Comparison of ENCODE assay signal across 31 cellular contexts in genomic region chr3:187972454-187972853, GRCh38.
"Had no signal": no experiment of that assay in that cellular context is flagged by ENCODE, and none has a peak within 500 bp of the region (broad histone marks: within the 10 kb centered on the region; RNA-seq: fewer than 3 reads in every experiment).

No MANE protein-coding gene starts in this region.

- H3K36me3 ChIP-seq: brain microvascular endothelial cell, SJCRH30, WERI-Rb-1 had no signal

- H3K4me1 ChIP-seq: SJCRH30 had no signal

- DNase-seq: activated CD4-positive, alpha-beta T cell treated with anti-CD3 and anti-CD28 coated beads for 1 hour; activated CD4-positive, alpha-beta T cell treated with anti-CD3 and anti-CD28 coated beads, Interleukin-2, amount 10 ng/mL, durations not matched to agents 24 days and 14 days; activated CD4-positive, alpha-beta T cell treated with anti-CD3 and anti-CD28 coated beads, Interleukin-2, amount 50 U/mL, for 4 hours; activated CD4-positive, CD25-positive, alpha-beta regulatory T cell; activated CD8-positive, alpha-beta T cell treated with anti-CD3 and anti-CD28 coated beads for 36 hours; activated effector memory CD4-positive, alpha-beta T cell treated with anti-CD3 and anti-CD28 coated beads, Interleukin-2, amount 50 U/mL, for 16 hours; activated naive CD4-positive, alpha-beta T cell; activated naive CD4-positive, alpha-beta T cell treated with anti-CD3 and anti-CD28 coated beads, Interleukin-2, amount 50 U/mL, for 16 hours; activated naive CD8-positive, alpha-beta T cell treated with anti-CD3 and anti-CD28 coated beads for 36 hours; activated T-cell treated with anti-CD3 and anti-CD28 coated beads, Interleukin-2, amount 50 U/mL, for 1 hour; activated T-cell treated with anti-CD3 and anti-CD28 coated beads, Interleukin-2, amount 50 U/mL, for 72 hours; amniotic stem cell; aorta; brain microvascular endothelial cell; central memory CD4-positive, alpha-beta T cell; NCI-H1105 treated with DMSO at 0.1 percent for 48 hours; NCI-H1436; NCI-H1694; NCI-H1930; NCI-H2081 treated with DMSO at 0.1 percent for 48 hours; NCI-H226; NCI-H446 treated with DMSO at 0.1 percent for 48 hours; NCI-H524; NCI-H69; SHP77; SJCRH30; T-helper 9 cell; WERI-Rb-1 had no signal

- H3K27me3 ChIP-seq: brain microvascular endothelial cell, SJCRH30 had no signal

- H3K27ac ChIP-seq: brain microvascular endothelial cell, SJCRH30, SK-N-MC, WERI-Rb-1 had no signal

- ATAC-seq: activated CD8-positive, alpha-beta T cell treated with anti-CD3 and anti-CD28 coated beads for 36 hours; activated T-cell treated with anti-CD3 and anti-CD28 coated beads, Interleukin-2, amount 50 U/mL, for 72 hours; activated T-helper 17 cell treated with anti-CD3 and anti-CD28 coated beads, Interleukin-2, amount 50 U/mL, for 72 hours; Panc1 had no signal

- H3K4me3 ChIP-seq: SJCRH30, SK-N-MC had no signal

- H3K9me3 ChIP-seq: SJCRH30 had no signal
